12 cellular contexts compared by ENCODE assay signal in the genomic region with DNA sequence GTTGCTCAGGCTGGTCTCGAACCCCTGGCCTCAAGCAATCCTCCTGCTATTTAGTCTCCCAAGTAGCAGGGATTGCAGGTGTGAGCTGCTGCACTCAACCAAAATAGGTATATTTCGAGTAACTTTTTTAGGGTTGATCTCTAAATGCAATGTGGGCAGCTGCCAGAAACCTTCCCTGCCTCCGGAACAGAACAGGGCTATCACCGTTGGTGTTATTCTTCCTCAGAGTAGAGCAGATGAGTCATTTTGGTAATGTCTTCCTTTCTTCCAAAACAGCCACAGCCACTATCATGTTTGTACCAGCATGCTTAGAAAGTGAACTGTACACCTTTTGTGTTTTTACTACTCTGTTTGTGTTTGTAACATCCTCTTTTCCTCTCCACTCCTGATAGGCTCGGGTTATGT. TPM values are rescaled to one million over a fixed set of nuclear protein-coding genes. Genes with fewer than 3 reads are reported as not detected.
DNase-seq lines count a peak whose midpoint lies in the region; ATAC-seq and TF ChIP-seq lines count a peak whose summit lies in the region.
"Had no signal": no experiment of that assay in that cellular context is flagged by ENCODE, and none has a peak within 500 bp of the region (broad histone marks: within the 10 kb centered on the region; RNA-seq: fewer than 3 reads in every experiment).

No MANE protein-coding gene starts in this region.

- no peak for TF ChIP-seq CTCF in esophagus squamous epithelium (IDR thresholded peaks at IDR 0.05)

- no peak overlapping the region for H3K4me3 ChIP-seq in ACC112 (ENCODE audit: low read depth, low read length)
- H3K4me3 ChIP-seq in esophagus squamous epithelium, result no peak overlapping the region

- H3K36me3 Mint-ChIP-seq in activated T-helper 17 cell treated with anti-CD3 and anti-CD28 coated beads, Interleukin-2, amount 50 U/mL, for 72 hours (ENCODE audit: low read depth), result peaks cover 36% of the 10 kb centered on the region

- DNase-seq in HPDE6-E6E7 (ENCODE audit: extremely low spot score) (peak; percentile 22), glomerular visceral epithelial cell (ENCODE audit: extremely low spot score) (peak; percentile 36), OCI-M2 (lab: John Stamatoyannopoulos, UW; ENCODE audit: unreplicated experiment) (no peak), esophagus squamous epithelium (lab: John Stamatoyannopoulos, UW) (no peak), NCI-H1417 (lab: John Stamatoyannopoulos, UW) (no peak)
- DNase-seq: cerebellar nuclear complex, DMS79, T-helper 9 cell had no signal

- no peaks in the 10 kb centered on the region for H3K27me3 Mint-ChIP-seq in activated T-helper 17 cell treated with anti-CD3 and anti-CD28 coated beads, Interleukin-2, amount 50 U/mL, for 72 hours

- peak overlapping the region; percentile 49 for H3K27ac Mint-ChIP-seq in activated T-helper 17 cell treated with anti-CD3 and anti-CD28 coated beads, Interleukin-2, amount 50 U/mL, for 72 hours

- H3K27me3 ChIP-seq in ACC112 (ENCODE audit: insufficient read depth, low read length) (no peaks in the 10 kb centered on the region), esophagus squamous epithelium (no peaks in the 10 kb centered on the region)

- peak overlapping the region; percentile 40 for H3K4me3 Mint-ChIP-seq in activated T-helper 17 cell treated with anti-CD3 and anti-CD28 coated beads, Interleukin-2, amount 50 U/mL, for 72 hours

- H3K4me1 ChIP-seq in ACC112 (ENCODE audit: control insufficient read depth, insufficient read depth, low read length, unreplicated experiment), result peaks cover 25% of the 10 kb centered on the region
- peaks cover 0 to 34% (median 15%) of the 10 kb centered on the region in 3 donors for H3K4me1 ChIP-seq in esophagus squamous epithelium

- no peaks in the 10 kb centered on the region for H3K9me3 Mint-ChIP-seq in activated T-helper 17 cell treated with anti-CD3 and anti-CD28 coated beads, Interleukin-2, amount 50 U/mL, for 72 hours

- H3K27ac ChIP-seq in ACC112 (ENCODE audit: low read depth, low read length) (peak overlapping the region; percentile 39; the same call in 1 of the 2 replicates), esophagus squamous epithelium (no peak overlapping the region)

- intact Hi-C loops in esophagus squamous epithelium (cut with DNase I), result loop anchor here (5.0 kb wide), 1 partner anchor 110 kb away; no protein-coding TSS in a partner anchor

- TF ChIP-seq POLR2A in esophagus squamous epithelium (IDR thresholded peaks at IDR 0.05), result no peak

- H3K79me2 ChIP-seq in ACC112 (ENCODE audit: control insufficient read depth, insufficient read depth, low read length, unreplicated experiment), result peaks cover 46% of the 10 kb centered on the region

- H3K4me1 Mint-ChIP-seq in activated T-helper 17 cell treated with anti-CD3 and anti-CD28 coated beads, Interleukin-2, amount 50 U/mL, for 72 hours, result peaks cover 27% of the 10 kb centered on the region

- no peaks in the 10 kb centered on the region for H3K9me3 ChIP-seq in esophagus squamous epithelium

- peaks cover 3% of the 10 kb centered on the region; the same call in 1 of the 2 replicates for H3K36me3 ChIP-seq in ACC112 (ENCODE audit: insufficient read depth, low read length)
- peaks cover 0 to 32% (median 0%) of the 10 kb centered on the region in 3 donors for H3K36me3 ChIP-seq in esophagus squamous epithelium

- ATAC-seq in activated T-helper 17 cell treated with anti-CD3 and anti-CD28 coated beads, Interleukin-2, amount 50 U/mL, for 72 hours (replicated peaks), result peak; percentile 93
- ATAC-seq in HG02678 (IDR thresholded peaks at IDR 0.05; ENCODE audit: unreplicated experiment), result no peak
- ATAC-seq: left lobe of liver had no signal

- 33 to 39% methylated on average over 5 of the region's 5 CpGs for WGBS in esophagus squamous epithelium, 2 donors

- no peak overlapping the region for H2AFZ ChIP-seq in ACC112 (ENCODE audit: low read length, unreplicated experiment)

RNA-seq across cellular contexts. Expression of a gene that starts 44.1 kb away (rescaled TPM):
- total RNA-seq in activated T-helper 17 cell treated with anti-CD3 and anti-CD28 coated beads, Interleukin-2, amount 50 U/mL, for 72 hours, result 10 to 100 TPM; 20.5 to 71.9 TPM
- 10 to 100 TPM; 19.9 to 39.9 (median 33.5) TPM for total RNA-seq in esophagus squamous epithelium

Comparison
In these comparisons a context has a peak if more than half of its experiments do, and no peak if none do; other contexts are left out.
1. DNase-seq: peak in HPDE6-E6E7 (single experiment) and glomerular visceral epithelial cell (single experiment); none in OCI-M2 (single experiment), esophagus squamous epithelium (single experiment) and NCI-H1417 (0 of 3).